ENCODE assay signal across 15 cellular contexts in the genomic region with DNA sequence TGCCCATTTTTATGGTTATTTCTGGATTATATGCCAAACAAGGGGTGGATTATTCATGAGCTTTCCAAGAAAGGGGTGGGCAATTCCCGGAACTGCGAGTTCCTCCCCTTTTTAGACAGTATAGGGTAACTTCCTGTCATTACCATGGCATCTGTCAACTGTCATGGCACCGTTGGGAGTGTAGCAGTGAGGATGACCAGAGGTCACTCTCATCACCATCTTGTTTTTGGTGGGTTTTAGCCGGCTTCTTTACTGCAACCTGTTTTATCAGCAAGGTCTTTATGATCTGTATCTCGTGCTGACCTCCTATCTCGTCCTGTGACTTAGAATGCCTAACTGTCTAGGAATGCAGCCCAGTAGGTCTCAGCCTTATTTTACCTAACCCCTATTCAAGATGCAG.
"Had no signal": no experiment of that assay in that cellular context is flagged by ENCODE, and none has a peak within 500 bp of the region (broad histone marks: within the 10 kb centered on the region; RNA-seq: fewer than 3 reads in every experiment).

No MANE protein-coding gene starts in this region.

- H3K4me1 ChIP-seq: left ventricle myocardium inferior, prostate gland, right atrium auricular region had no signal

- H3K4me3 Mint-ChIP-seq: activated B cell treated with CpG ODN at 0.5 μM for 24 hours; activated CD4-positive, alpha-beta memory T cell treated with anti-CD3 and anti-CD28 coated beads, Interleukin-2, amount 10 ng/mL, durations not matched to agents 7 days and 5 days; activated naive CD8-positive, alpha-beta T cell; T-helper 1 cell treated with Interleukin-12 subunit alpha and Interleukin-12 subunit beta and Interleukin-4 antibody, amounts not matched to agents 30 μg/mL and 1 μg/mL, for 36 hours had no signal

- ATAC-seq: gastroesophageal sphincter, heart left ventricle had no signal

- DNase-seq: activated B cell treated with CpG ODN at 0.5 μM for 24 hours; activated CD4-positive, alpha-beta memory T cell treated with anti-CD3 and anti-CD28 coated beads, Interleukin-2, amount 10 ng/mL, durations not matched to agents 7 days and 5 days; activated CD4-positive, alpha-beta T cell treated with anti-CD3 and anti-CD28 coated beads for 48 hours; activated CD8-positive, alpha-beta memory T cell treated with anti-CD3 and anti-CD28 coated beads, Interleukin-2, amount 50 U/mL, for 48 hours; heart left ventricle; kidney glomerular epithelial cell; left ventricle myocardium inferior; stimulated activated CD4-positive, alpha-beta T cell treated with anti-CD3 and anti-CD28 coated beads, Interleukin-2, amount 100 ng/mL, for 24 hours; stimulated activated naive CD4-positive, alpha-beta T cell treated with Interleukin-2 at 50 U/mL for 16 hours; thyroid gland had no signal

- H3K36me3 Mint-ChIP-seq: activated naive CD8-positive, alpha-beta T cell had no signal

- H3K9me3 Mint-ChIP-seq: activated B cell treated with CpG ODN at 0.5 μM for 24 hours; activated CD4-positive, alpha-beta memory T cell treated with anti-CD3 and anti-CD28 coated beads, Interleukin-2, amount 10 ng/mL, durations not matched to agents 7 days and 5 days; T-helper 1 cell treated with Interleukin-12 subunit alpha and Interleukin-12 subunit beta and Interleukin-4 antibody, amounts not matched to agents 30 μg/mL and 1 μg/mL, for 36 hours had no signal

- H3K27me3 ChIP-seq: gastroesophageal sphincter, heart left ventricle, right atrium auricular region, thyroid gland had no signal

- H3K4me3 ChIP-seq: gastroesophageal sphincter, heart left ventricle, left ventricle myocardium inferior, prostate gland, right atrium auricular region, thyroid gland had no signal

- H3K27me3 Mint-ChIP-seq: activated B cell treated with CpG ODN at 0.5 μM for 24 hours; activated CD4-positive, alpha-beta memory T cell treated with anti-CD3 and anti-CD28 coated beads, Interleukin-2, amount 10 ng/mL, durations not matched to agents 7 days and 5 days; activated naive CD8-positive, alpha-beta T cell had no signal

- H3K36me3 ChIP-seq: gastroesophageal sphincter, left ventricle myocardium inferior, prostate gland, right atrium auricular region, thyroid gland had no signal

- H3K9me3 ChIP-seq: gastroesophageal sphincter, heart left ventricle, left ventricle myocardium inferior, prostate gland, right atrium auricular region, thyroid gland had no signal

- H3K27ac ChIP-seq: gastroesophageal sphincter, heart left ventricle, left ventricle myocardium inferior, prostate gland, right atrium auricular region, thyroid gland had no signal

- H3K27ac Mint-ChIP-seq: activated B cell treated with CpG ODN at 0.5 μM for 24 hours; activated CD4-positive, alpha-beta memory T cell treated with anti-CD3 and anti-CD28 coated beads, Interleukin-2, amount 10 ng/mL, durations not matched to agents 7 days and 5 days; activated naive CD8-positive, alpha-beta T cell had no signal
